2 cellular contexts compared by ENCODE assay signal in the genomic region with DNA sequence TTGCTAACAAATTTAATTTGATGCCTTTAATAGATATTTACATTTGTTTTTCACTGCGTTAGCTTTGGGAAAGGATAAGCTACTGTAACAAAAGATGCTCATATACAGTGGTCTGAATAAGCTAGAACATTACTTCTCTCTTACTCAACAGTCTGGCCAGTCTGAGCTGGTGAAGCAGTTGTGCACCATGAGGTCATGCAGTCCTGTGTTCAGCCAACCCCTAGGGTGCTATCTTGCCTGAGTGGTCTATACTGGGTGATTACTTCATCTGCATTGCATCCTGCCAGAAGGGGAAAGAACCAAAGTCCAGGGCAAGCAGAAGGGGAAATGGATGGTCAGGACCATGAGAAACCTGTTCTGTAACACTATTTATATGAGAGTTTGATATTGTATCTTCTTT.
TF ChIP-seq lines count a peak whose summit lies in the region.

No MANE protein-coding gene starts in this region.

TF ChIP-seq in IMR-90, 13 proteins besides CTCF, POLR2A, EP300 and RAD21:
- TF ChIP-seq CEBPB (IDR thresholded peaks at IDR 0.05; ENCODE audit: low read depth, low read length) (peak; percentile 46), CHD1 (IDR thresholded peaks at IDR 0.05; ENCODE audit: low read depth, low read length) (no peak)

TF ChIP-seq in GM12878, 131 proteins besides CTCF, POLR2A, EP300 and RAD21:
- TF ChIP-seq RBBP5 (conservative IDR thresholded peaks at IDR 0.05), result no peak
- no peak for TF ChIP-seq KAT2A (conservative IDR thresholded peaks at IDR 0.05; ENCODE audit: control insufficient read depth, low read depth, low read length)
- TF ChIP-seq PRDM15 (CRISPR knock-in tag; IDR thresholded peaks at IDR 0.05), result no peak
- no peak for TF ChIP-seq CHD4 (IDR thresholded peaks at IDR 0.05)
- no peak for TF ChIP-seq REST (IDR thresholded peaks at IDR 0.05; ENCODE audit: low read depth, low read length)
- no peak for TF ChIP-seq POLR2AphosphoS2 (IDR thresholded peaks at IDR 0.05; ENCODE audit: low read depth, low read length)
- no peak for TF ChIP-seq CHD1 (IDR thresholded peaks at IDR 0.05; ENCODE audit: low read depth, low read length)
- no peak for TF ChIP-seq RCOR1 (conservative IDR thresholded peaks at IDR 0.05; ENCODE audit: low read depth, low read length)
- no peak for TF ChIP-seq ZZZ3 (IDR thresholded peaks at IDR 0.05; ENCODE audit: control insufficient read depth, insufficient read length, low read depth)
- no peak for TF ChIP-seq SMC3 (IDR thresholded peaks at IDR 0.05; ENCODE audit: borderline replicate concordance, low read length)
- TF ChIP-seq CEBPZ (IDR thresholded peaks at IDR 0.05; ENCODE audit: low read depth, low read length), result no peak
- TF ChIP-seq, protein P1, sequence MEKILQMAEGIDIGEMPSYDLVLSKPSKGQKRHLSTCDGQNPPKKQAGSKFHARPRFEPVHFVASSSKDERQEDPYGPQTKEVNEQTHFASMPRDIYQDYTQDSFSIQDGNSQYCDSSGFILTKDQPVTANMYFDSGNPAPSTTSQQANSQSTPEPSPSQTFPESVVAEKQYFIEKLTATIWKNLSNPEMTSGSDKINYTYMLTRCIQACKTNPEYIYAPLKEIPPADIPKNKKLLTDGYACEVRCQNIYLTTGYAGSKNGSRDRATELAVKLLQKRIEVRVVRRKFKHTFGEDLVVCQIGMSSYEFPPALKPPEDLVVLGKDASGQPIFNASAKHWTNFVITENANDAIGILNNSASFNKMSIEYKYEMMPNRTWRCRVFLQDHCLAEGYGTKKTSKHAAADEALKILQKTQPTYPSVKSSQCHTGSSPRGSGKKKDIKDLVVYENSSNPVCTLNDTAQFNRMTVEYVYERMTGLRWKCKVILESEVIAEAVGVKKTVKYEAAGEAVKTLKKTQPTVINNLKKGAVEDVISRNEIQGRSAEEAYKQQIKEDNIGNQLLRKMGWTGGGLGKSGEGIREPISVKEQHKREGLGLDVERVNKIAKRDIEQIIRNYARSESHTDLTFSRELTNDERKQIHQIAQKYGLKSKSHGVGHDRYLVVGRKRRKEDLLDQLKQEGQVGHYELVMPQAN (conservative IDR thresholded peaks at IDR 0.05), result no peak
- no peak for TF ChIP-seq WRNIP1 (IDR thresholded peaks at IDR 0.05; ENCODE audit: borderline replicate concordance, low read depth, low read length)
- no peak for TF ChIP-seq MYC (IDR thresholded peaks at IDR 0.05; ENCODE audit: insufficient read depth, insufficient read length, insufficient replicate concordance, low read length, severe bottlenecking)
